30 cellular contexts compared by ENCODE assay signal in the genomic region with DNA sequence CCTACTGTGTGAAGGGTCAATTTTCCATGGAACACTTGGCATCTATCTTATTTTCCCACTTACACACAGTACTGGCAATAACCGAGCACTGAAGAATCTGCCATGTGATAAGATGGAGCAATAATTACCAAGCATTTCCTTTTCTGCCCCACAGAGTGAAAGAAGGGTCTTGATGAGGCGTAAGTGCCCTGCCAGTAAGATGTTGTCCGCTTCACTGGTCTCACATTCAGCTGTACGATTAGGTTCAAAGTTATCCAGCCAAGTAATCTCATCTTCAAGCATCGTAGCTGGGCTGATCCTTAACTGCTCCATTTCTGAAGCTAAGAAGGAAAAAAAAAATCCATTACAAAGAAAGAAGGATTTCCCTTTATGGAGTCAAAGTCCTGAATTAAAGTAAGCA.
"Had no signal": no experiment of that assay in that cellular context is flagged by ENCODE, and none has a peak within 500 bp of the region (broad histone marks: within the 10 kb centered on the region; RNA-seq: fewer than 3 reads in every experiment).

No MANE protein-coding gene starts in this region.

- H3K4me3 ChIP-seq: adrenal gland, body of pancreas, breast epithelium, MG63, SJCRH30, SK-N-MC had no signal

- FAIRE-seq: astrocyte, TTC549 had no signal

- H3K9me3 Mint-ChIP-seq: activated CD8-positive, alpha-beta T cell treated with anti-CD3 and anti-CD28 coated beads for 36 hours; activated naive CD4-positive, alpha-beta T cell treated with anti-CD3 and anti-CD28 coated beads for 36 hours; activated T-cell treated with anti-CD3 and anti-CD28 coated beads, Interleukin-2, amount 50 U/mL, for 4 hours had no signal

- H3K4me3 Mint-ChIP-seq: activated CD4-positive, alpha-beta T cell treated with anti-CD3 and anti-CD28 coated beads, Interleukin-2, amount 10 ng/mL, durations not matched to agents 24 days and 14 days; activated CD8-positive, alpha-beta T cell treated with anti-CD3 and anti-CD28 coated beads for 36 hours; activated naive CD4-positive, alpha-beta T cell treated with anti-CD3 and anti-CD28 coated beads for 36 hours; activated T-cell treated with anti-CD3 and anti-CD28 coated beads, Interleukin-2, amount 50 U/mL, for 4 hours; activated T-helper 1 cell treated with anti-CD3 and anti-CD28 coated beads, Interleukin-12 subunit alpha, Interleukin-12 subunit beta, Interleukin-2, Interleukin-4 antibody, amounts not matched to agents 30 ng/mL and 10 ng/mL and 1 ng/mL, durations not matched to agents 14 hours and 24 hours and 36 hours had no signal

- H3K27me3 ChIP-seq: adrenal gland, body of pancreas, breast epithelium, MG63, SJCRH30 had no signal

- H3K27me3 Mint-ChIP-seq: activated CD4-positive, alpha-beta T cell treated with anti-CD3 and anti-CD28 coated beads, Interleukin-2, amount 10 ng/mL, durations not matched to agents 24 days and 14 days; activated CD8-positive, alpha-beta T cell treated with anti-CD3 and anti-CD28 coated beads for 36 hours had no signal

- H3K4me1 Mint-ChIP-seq: activated CD4-positive, alpha-beta T cell treated with anti-CD3 and anti-CD28 coated beads, Interleukin-2, amount 10 ng/mL, durations not matched to agents 24 days and 14 days had no signal

- DNase-seq: activated CD4-positive, alpha-beta T cell treated with anti-CD3 and anti-CD28 coated beads, Interleukin-2, amount 10 ng/mL, durations not matched to agents 24 days and 14 days; activated CD4-positive, alpha-beta T cell treated with anti-CD3 and anti-CD28 coated beads, Interleukin-2, amount 50 U/mL, for 4 hours; activated CD8-positive, alpha-beta T cell treated with anti-CD3 and anti-CD28 coated beads for 36 hours; activated gamma-delta T cell treated with Interleukin-2 at 50 U/mL for 16 hours; activated naive CD4-positive, alpha-beta T cell treated with anti-CD3 and anti-CD28 coated beads for 36 hours; activated T-cell treated with anti-CD3 and anti-CD28 coated beads, Interleukin-2, amount 50 U/mL, for 4 hours; adrenal gland; body of pancreas; Kasumi-1; KG1; MG63; NCI-H1048; NCI-H1105 treated with DMSO at 0.1 percent for 48 hours; NCI-H1436; NCI-H1694; NCI-H1930; NCI-H2081 treated with DMSO at 0.1 percent for 48 hours; NCI-H226; NCI-H446 treated with DMSO at 0.1 percent for 48 hours; NCI-H69; SHP77; T1000 had no signal

- H3K27ac Mint-ChIP-seq: activated CD4-positive, alpha-beta T cell treated with anti-CD3 and anti-CD28 coated beads, Interleukin-2, amount 10 ng/mL, durations not matched to agents 24 days and 14 days; activated CD8-positive, alpha-beta T cell treated with anti-CD3 and anti-CD28 coated beads for 36 hours; activated naive CD4-positive, alpha-beta T cell treated with anti-CD3 and anti-CD28 coated beads for 36 hours; activated T-helper 1 cell treated with anti-CD3 and anti-CD28 coated beads, Interleukin-12 subunit alpha, Interleukin-12 subunit beta, Interleukin-2, Interleukin-4 antibody, amounts not matched to agents 30 ng/mL and 10 ng/mL and 1 ng/mL, durations not matched to agents 14 hours and 24 hours and 36 hours had no signal

- ATAC-seq: activated CD8-positive, alpha-beta T cell treated with anti-CD3 and anti-CD28 coated beads for 36 hours; activated naive CD4-positive, alpha-beta T cell treated with anti-CD3 and anti-CD28 coated beads, Interleukin-2, amount 50 U/mL, for 72 hours; activated T-cell treated with anti-CD3 and anti-CD28 coated beads, Interleukin-2, amount 50 U/mL, for 4 hours; body of pancreas; Panc1 had no signal
